In the genomic region with DNA sequence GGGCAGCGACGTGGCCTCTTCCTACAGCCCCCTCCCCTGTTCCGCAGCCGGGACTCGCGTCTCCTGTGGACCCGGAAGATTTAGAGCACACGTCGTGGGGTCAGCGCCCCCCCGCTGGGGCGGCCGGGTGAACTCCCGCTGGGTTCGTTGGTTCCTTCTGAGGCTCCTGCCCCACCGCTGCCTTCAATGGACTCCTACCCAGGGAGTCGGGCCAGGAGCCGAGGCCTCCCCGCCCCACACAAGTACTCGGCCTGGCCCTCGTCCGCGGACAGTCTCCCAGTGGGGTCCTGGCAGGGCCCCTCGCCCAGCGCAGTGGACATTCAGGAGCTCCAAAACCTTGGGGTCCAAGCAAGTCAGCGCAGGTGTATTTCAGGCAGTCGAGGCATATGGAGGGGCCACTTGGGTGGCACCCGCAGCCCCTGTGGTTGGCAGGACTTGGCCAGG, we compare ENCODE assay signal across 8 cellular contexts. TPM values are rescaled to one million over a fixed set of nuclear protein-coding genes. Genes with fewer than 3 reads are reported as not detected.
A peak's percentile ranks its signal among the peaks of the same experiment; 100 is the strongest.
DNase-seq lines count a peak whose midpoint lies in the region; ATAC-seq and TF ChIP-seq lines count a peak whose summit lies in the region.

No MANE protein-coding gene starts in this region.

- CTCF ChIA-PET in mammary epithelial cell (lab: Charles Lee; ENCODE audit: low non-redundant PET) = no interaction called here

- ATAC-seq in memory B cell (ENCODE audit: low read depth) (peak; percentile 3), GM21515 (IDR thresholded peaks at IDR 0.05; ENCODE audit: unreplicated experiment) (no peak)

- peaks cover 12% of the 10 kb centered on the region for H3K4me1 Mint-ChIP-seq in memory B cell

- no peak for TF ChIP-seq CTCF in mammary epithelial cell (conservative IDR thresholded peaks at IDR 0.05 in 1 of 2, IDR thresholded peaks at IDR 0.05 in 1 of 2; ENCODE audit: extremely low read depth in 1 of 2, insufficient read depth in 1 of 2, low read depth in 1 of 2, low read length in 2 of 2)
- no peak for TF ChIP-seq CTCF in vagina (IDR thresholded peaks at IDR 0.05)

- no peaks in the 10 kb centered on the region for H3K79me2 ChIP-seq in mammary epithelial cell (ENCODE audit: insufficient read depth, low read length)

- H3K27ac ChIP-seq in mammary epithelial cell (ENCODE audit: insufficient read depth, low read depth, low read length) (no peak overlapping the region), vagina (peak overlapping the region; percentile 75)

- TF ChIP-seq POLR2A in vagina (IDR thresholded peaks at IDR 0.05) = no peak

- H3K4me3 ChIP-seq in mammary epithelial cell (replicated peaks in 1 of 3; ENCODE audit: insufficient read depth in 1 of 3, low read depth in 2 of 3, low read length in 3 of 3) (peak overlapping the region; percentile 32 to 67 (median 51)), vagina (peak overlapping the region; percentile 47 to 54)

- H3K9ac ChIP-seq in mammary epithelial cell (ENCODE audit: insufficient read depth, low read length) = no peak overlapping the region

- H3K36me3 Mint-ChIP-seq in memory B cell = no peaks in the 10 kb centered on the region

- H3K4me1 ChIP-seq in mammary epithelial cell (ENCODE audit: insufficient read depth, low read length) (peaks cover 44% of the 10 kb centered on the region), vagina (peaks cover 49% of the 10 kb centered on the region)

- no peaks in the 10 kb centered on the region for H4K20me1 ChIP-seq in mammary epithelial cell (ENCODE audit: insufficient read depth, low read length)

- H3K36me3 ChIP-seq in mammary epithelial cell (ENCODE audit: insufficient read depth, low read length) = no peaks in the 10 kb centered on the region
- no peaks in the 10 kb centered on the region for H3K36me3 ChIP-seq in vagina

- no peaks in the 10 kb centered on the region for H3K27me3 ChIP-seq in mammary epithelial cell (ENCODE audit: insufficient read depth, low read length)
- H3K27me3 ChIP-seq in vagina = no peaks in the 10 kb centered on the region

- peak overlapping the region; percentile 91 for H3K4me2 ChIP-seq in mammary epithelial cell (ENCODE audit: insufficient read depth, low read depth, low read length)

- peak; percentile 40 for DNase-seq in AG20443 (ENCODE audit: low spot score)
- DNase-seq in KBM-7 = peak; percentile 56
- DNase-seq in mammary epithelial cell = peak; percentile 14
- DNase-seq in memory B cell (ENCODE audit: low spot score in 2 of 2) = peak in 1 of 2 donors; percentile 37
- DNase-seq in vagina (ENCODE audit: extremely low spot score in 2 of 2) = peak in 1 of 2 donors; percentile 85
- no peak for DNase-seq in NCI-H2029 treated with DMSO at 0.1 percent for 48 hours (lab: John Stamatoyannopoulos, UW)
- no peak for DNase-seq in effector CD8-positive, alpha-beta T cell (lab: John Stamatoyannopoulos, UW)

- BruUV-seq in mammary epithelial cell (replicated peaks; lab: Mats Ljungman, UMichigan) = no TSS peak

- no peaks in the 10 kb centered on the region for H3K9me3 Mint-ChIP-seq in memory B cell

- WGBS in mammary epithelial cell (ENCODE audit: low coverage, missing lambda C conversion rate) = 17% methylated on average over 7 of the region's 28 CpGs

- peak overlapping the region; percentile 89 for H3K4me3 Mint-ChIP-seq in memory B cell

- peak overlapping the region; percentile 74 for H2AFZ ChIP-seq in mammary epithelial cell (ENCODE audit: low read depth, low read length)

- peaks cover 13% of the 10 kb centered on the region for H3K27me3 Mint-ChIP-seq in memory B cell

- dilution Hi-C loops in mammary epithelial cell (cut with HindIII; ENCODE audit: low sequenced_read_pairs) = no loop called here

- in situ Hi-C loops in KBM-7 (cut with MboI; ENCODE audit: low pct_unique_long_range_greater_than_20kb, low sequenced_read_pairs) (no loop called here), mammary epithelial cell (cut with MboI; ENCODE audit: low sequenced_read_pairs in 2 of 2) (no loop called here)

- no peak overlapping the region for H3K27ac Mint-ChIP-seq in memory B cell

- intact Hi-C loops in mammary epithelial cell (cut with micrococcal nuclease) = loop anchor here (1.0 to 5.0 kb wide), 2 partner anchors 117 to 913 kb away; partner anchors contain the start of gene SFSWAP
- intact Hi-C loops in vagina (cut with DNase I) = no loop called here

- H3K9me3 ChIP-seq in mammary epithelial cell (replicated peaks; ENCODE audit: insufficient read depth, low read length) = no peaks in the 10 kb centered on the region
- H3K9me3 ChIP-seq in vagina = no peaks in the 10 kb centered on the region

RNA-seq across cellular contexts. Expression of gene MMP17, which starts 1.2 kb away (rescaled TPM):
- total RNA-seq in mammary epithelial cell (10 to 100 TPM in 1 of 2 donors, under 1 TPM in 1; 0.50 to 11.3 TPM), vagina (5.2 TPM)
- 8.1 TPM for polyA plus RNA-seq in mammary epithelial cell
- 0.57 TPM for polyA minus RNA-seq in mammary epithelial cell

Comparison
In these comparisons a context has a peak if more than half of its experiments do, and no peak if none do; other contexts are left out.
1. DNase-seq: peak in AG20443 (single experiment), KBM-7 (single experiment) and mammary epithelial cell (single experiment); none in NCI-H2029 treated with DMSO at 0.1 percent for 48 hours (single experiment) and effector CD8-positive, alpha-beta T cell (single experiment).